ENCODE assay signal across 15 cellular contexts in the genomic region with DNA sequence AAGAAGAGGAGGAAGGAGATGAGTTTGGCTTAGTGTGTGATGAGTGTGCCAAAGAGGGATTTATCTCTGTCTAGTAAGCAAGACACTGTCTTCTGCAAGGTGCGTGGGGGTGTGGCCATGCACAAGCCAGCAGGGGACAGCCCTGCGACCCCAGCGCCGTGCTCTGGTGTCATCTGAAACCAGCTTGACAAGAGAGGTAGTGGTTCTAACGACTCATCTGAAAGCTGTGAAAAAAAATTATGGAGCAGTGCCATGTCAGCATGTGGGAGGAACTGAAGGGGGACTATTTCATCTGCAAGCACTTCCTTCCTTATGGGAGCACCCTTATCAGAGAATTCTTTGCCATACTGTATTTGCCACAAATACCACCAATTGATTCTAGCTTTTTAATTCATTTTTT.
DNase-seq lines count a peak whose midpoint lies in the region; ATAC-seq and TF ChIP-seq lines count a peak whose summit lies in the region.
"Had no signal": no experiment of that assay in that cellular context is flagged by ENCODE, and none has a peak within 500 bp of the region (broad histone marks: within the 10 kb centered on the region; RNA-seq: fewer than 3 reads in every experiment).

No MANE protein-coding gene starts in this region.

- 76 to 100% methylated on average over 1 to 5 of the region's 5 CpGs for WGBS in endodermal cell (ENCODE audit: insufficient coverage in 1 of 2, insufficient read length in 1 of 2), 2 experiments
- 27 to 42% methylated on average over 5 of the region's 5 CpGs for WGBS in lower leg skin, 2 donors

- no peaks in the 10 kb centered on the region for H3K9me3 ChIP-seq in endodermal cell (ENCODE audit: control insufficient read depth, low read length)
- H3K9me3 ChIP-seq in BE2C, result no peaks in the 10 kb centered on the region
- H3K9me3 ChIP-seq: SJSA1, vagina had no signal

- no peak overlapping the region for H3K4me3 ChIP-seq in endodermal cell (ENCODE audit: low read length)
- H3K4me3 ChIP-seq in BE2C (ENCODE audit: low read depth, low read length), result no peak overlapping the region
- no peak overlapping the region for H3K4me3 ChIP-seq in lower leg skin (ENCODE audit: low read depth, poor library complexity, severe bottlenecking)
- H3K4me3 ChIP-seq: SJSA1, vagina had no signal

- ATAC-seq in HG03280 (IDR thresholded peaks at IDR 0.05; ENCODE audit: unreplicated experiment), result no peak
- ATAC-seq in HG03342 (IDR thresholded peaks at IDR 0.05; ENCODE audit: unreplicated experiment), result no peak

- TF ChIP-seq POLR2A in lower leg skin (IDR thresholded peaks at IDR 0.05), result no peak

- no peaks in the 10 kb centered on the region for H3K9me3 Mint-ChIP-seq in endodermal cell
- H3K9me3 Mint-ChIP-seq: activated T-cell treated with anti-CD3 and anti-CD28 coated beads, Interleukin-2, amount 50 U/mL, for 24 hours; dendritic cell treated with granulocyte-macrophage colony-stimulating factor and Interleukin-4, amounts not matched to agents 40 ng/mL and 50 ng/mL, for 4 days had no signal

- H3K27ac ChIP-seq in endodermal cell (ENCODE audit: low read depth, low read length), result no peak overlapping the region
- H3K27ac ChIP-seq: SJSA1, vagina had no signal

- H3K36me3 ChIP-seq in endodermal cell (ENCODE audit: control insufficient read depth, insufficient read depth, low read length) (no peaks in the 10 kb centered on the region), BE2C (no peaks in the 10 kb centered on the region)
- H3K36me3 ChIP-seq: SJSA1, vagina had no signal

- no peak overlapping the region for H3K27ac Mint-ChIP-seq in endodermal cell
- H3K27ac Mint-ChIP-seq: activated T-cell treated with anti-CD3 and anti-CD28 coated beads, Interleukin-2, amount 50 U/mL, for 24 hours; dendritic cell treated with granulocyte-macrophage colony-stimulating factor and Interleukin-4, amounts not matched to agents 40 ng/mL and 50 ng/mL, for 4 days had no signal

- no peaks in the 10 kb centered on the region for H3K27me3 ChIP-seq in endodermal cell (ENCODE audit: control insufficient read depth, insufficient read depth, low read length, poor library complexity, severe bottlenecking)
- no peaks in the 10 kb centered on the region for H3K27me3 ChIP-seq in BE2C
- H3K27me3 ChIP-seq: SJSA1, vagina had no signal

- H3K4me1 Mint-ChIP-seq in endodermal cell, result peaks cover 11% of the 10 kb centered on the region

- H3K4me3 Mint-ChIP-seq in endodermal cell, result no peak overlapping the region
- H3K4me3 Mint-ChIP-seq: activated T-cell treated with anti-CD3 and anti-CD28 coated beads, Interleukin-2, amount 50 U/mL, for 24 hours; dendritic cell treated with granulocyte-macrophage colony-stimulating factor and Interleukin-4, amounts not matched to agents 40 ng/mL and 50 ng/mL, for 4 days had no signal

- no peak for TF ChIP-seq CTCF in endodermal cell (conservative IDR thresholded peaks at IDR 0.05)
- TF ChIP-seq CTCF in BE2C (IDR thresholded peaks at IDR 0.05; ENCODE audit: low read depth, low read length), result no peak
- no peak for TF ChIP-seq CTCF in lower leg skin (IDR thresholded peaks at IDR 0.05)

- DNase-seq in CD1c-positive myeloid dendritic cell (ENCODE audit: extremely low spot score) (peak; percentile 71), Kasumi-1 (lab: John Stamatoyannopoulos, UW) (peak; percentile 89), NCI-H2171 treated with DMSO at 0.1 percent for 48 hours (lab: John Stamatoyannopoulos, UW) (peak; percentile 96), endodermal cell (peak; percentile 53), BE2C (no peak), lower leg skin (ENCODE audit: low spot score in 2 of 2) (no peak)
- DNase-seq: activated T-cell treated with anti-CD3 and anti-CD28 coated beads, Interleukin-2, amount 50 U/mL, for 24 hours; NCI-H526 treated with DMSO at 0.1 percent for 48 hours; stimulated activated CD4-positive, alpha-beta T cell treated with anti-CD3 and anti-CD28 coated beads, Interleukin-4, amount 100 ng/mL, for 1 hour; stimulated activated naive CD4-positive, alpha-beta T cell treated with Interleukin-2 at 50 U/mL for 16 hours had no signal

- peaks cover 5% of the 10 kb centered on the region for H3K4me1 ChIP-seq in endodermal cell (ENCODE audit: control insufficient read depth, insufficient read depth, low read length)
- H3K4me1 ChIP-seq in BE2C, result no peaks in the 10 kb centered on the region
- H3K4me1 ChIP-seq: vagina had no signal

- no peak overlapping the region for H3K9ac ChIP-seq in endodermal cell (ENCODE audit: extremely low read depth, low read length, poor library complexity, severe bottlenecking)

- H3K36me3 Mint-ChIP-seq in endodermal cell (ENCODE audit: low read depth), result no peaks in the 10 kb centered on the region

- intact Hi-C loops in lower leg skin (cut with DNase I; ENCODE audit: low total_unique reads), result no loop called here

- H3K27me3 Mint-ChIP-seq in endodermal cell (ENCODE audit: insufficient read depth), result no peaks in the 10 kb centered on the region
- H3K27me3 Mint-ChIP-seq: dendritic cell treated with granulocyte-macrophage colony-stimulating factor and Interleukin-4, amounts not matched to agents 40 ng/mL and 50 ng/mL, for 4 days had no signal

Comparison
In these comparisons a context has a peak if more than half of its experiments do, and no peak if none do; other contexts are left out.
1. DNase-seq: peak in CD1c-positive myeloid dendritic cell (single experiment), Kasumi-1 (2 of 2), NCI-H2171 treated with DMSO at 0.1 percent for 48 hours (single experiment) and endodermal cell (single experiment); none in BE2C (single experiment) and lower leg skin (0 of 2).